Comparison of ENCODE assay signal across 20 cellular contexts in genomic region chr2:58204195-58204959, GRCh38. TPM values are rescaled to one million over a fixed set of nuclear protein-coding genes. Genes with fewer than 3 reads are reported as not detected.
DNase-seq lines count a peak whose midpoint lies in the region; ATAC-seq, FAIRE-seq and TF ChIP-seq lines count a peak whose summit lies in the region.
"Had no signal": no experiment of that assay in that cellular context is flagged by ENCODE, and none has a peak within 500 bp of the region (broad histone marks: within the 10 kb centered on the region; RNA-seq: fewer than 3 reads in every experiment).

No MANE protein-coding gene starts in this region.

- CTCF ChIA-PET in Panc1 (lab: Charles Lee): no interaction called here
- CTCF ChIA-PET in endothelial cell of umbilical vein (lab: Charles Lee): interaction anchor here (1.1 to 1.5 kb wide), 3 partner anchors 11 to 16 kb away, joined by 3 to 4 read pairs (median 4); no protein-coding TSS in a partner anchor

- FAIRE-seq in endothelial cell of umbilical vein (lab: Jason Lieb, UNC): no peak
- FAIRE-seq in pancreas (lab: Jason Lieb, UNC): no peak

- TF ChIP-seq POLR2A in endothelial cell of umbilical vein (IDR thresholded peaks at IDR 0.05; ENCODE audit: low read depth, low read length): no peak

- dilution Hi-C loops in endothelial cell of umbilical vein (cut with MboI; ENCODE audit: extremely low pct_ligation_motif_present, low sequenced_read_pairs): no loop called here

- DNase-seq in HCEC 1CT (peak; percentile 3), Panc1 (ENCODE audit: low read depth, low spot score) (peak; percentile 43), endothelial cell of umbilical vein (ENCODE audit: low read depth, low spot score) (peak; percentile 69), pancreas (no peak), amygdala (lab: John Stamatoyannopoulos, UW) (no peak), NCI-H1436 treated with DMSO at 0.1 percent for 48 hours (lab: John Stamatoyannopoulos, UW) (no peak), MV-4-11 (lab: John Stamatoyannopoulos, UW) (no peak)
- DNase-seq: activated CD4-positive, alpha-beta memory T cell treated with anti-CD3 and anti-CD28 coated beads, Interleukin-2, amount 10 ng/mL, durations not matched to agents 7 days and 5 days; activated naive CD4-positive, alpha-beta T cell treated with Interleukin-2 at 50 U/mL for 16 hours; anterior cingulate cortex; CD4-positive, alpha-beta memory T cell; effector memory CD4-positive, alpha-beta T cell; H7; NCI-H1694; NCI-H774; nephron progenitor cell; stimulated activated CD4-positive, alpha-beta T cell treated with anti-CD3 and anti-CD28 coated beads, Interleukin-2, amount 100 ng/mL, for 24 hours; stimulated activated naive CD4-positive, alpha-beta T cell treated with Interleukin-2 at 50 U/mL for 16 hours; thyroid gland had no signal

- TF ChIP-seq CTCF in Panc1 (IDR thresholded peaks at IDR 0.05) (no peak), endothelial cell of umbilical vein (IDR thresholded peaks at IDR 0.05; ENCODE audit: extremely low read depth in 1 of 2, insufficient read depth in 1 of 2, low read depth in 1 of 2, low read length in 2 of 2) (no peak), pancreas (IDR thresholded peaks at IDR 0.05) (no peak)

- no peaks in the 10 kb centered on the region for H4K20me1 ChIP-seq in endothelial cell of umbilical vein (replicated peaks; ENCODE audit: control insufficient read depth, extremely low read depth, insufficient read depth, low read length)

- intact Hi-C loops in Panc1 (cut with micrococcal nuclease; ENCODE audit: unreplicated experiment): no loop called here
- intact Hi-C loops in endothelial cell of umbilical vein (cut with micrococcal nuclease): loop anchor here (5.0 kb wide), 1 partner anchor 38 kb away; the partner anchor contains the start of gene FANCL
- intact Hi-C loops in pancreas (cut with DNase I): no loop called here

- H3K9me1 ChIP-seq in endothelial cell of umbilical vein (replicated peaks; ENCODE audit: control insufficient read depth, extremely low read depth, insufficient read depth, low read length): no peaks in the 10 kb centered on the region

- peaks cover 6% of the 10 kb centered on the region; the same call in 1 of the 2 replicates for H3K36me3 ChIP-seq in Panc1 (ENCODE audit: control insufficient read depth, insufficient read depth, low read length)
- H3K36me3 ChIP-seq in endothelial cell of umbilical vein (ENCODE audit: control insufficient read depth in 2 of 2, extremely low read depth in 1 of 2, insufficient read depth in 2 of 2, low read length in 2 of 2): no peaks in the 10 kb centered on the region
- H3K36me3 ChIP-seq in pancreas: no peaks in the 10 kb centered on the region
- H3K36me3 ChIP-seq: thyroid gland had no signal

- H2AFZ ChIP-seq in endothelial cell of umbilical vein (ENCODE audit: low read depth, low read length): no peak overlapping the region

- peak; percentile 95 for ATAC-seq in Panc1
- ATAC-seq in pancreas: peak in 3 of 4 donors; percentile 69 to 77 (median 69)
- ATAC-seq: WTC11 had no signal

- no peaks in the 10 kb centered on the region for H3K9me3 ChIP-seq in Panc1 (ENCODE audit: control insufficient read depth, insufficient read depth, low read depth, low read length)
- H3K9me3 ChIP-seq in endothelial cell of umbilical vein (replicated peaks; ENCODE audit: control insufficient read depth, insufficient read depth, low read length): no peaks in the 10 kb centered on the region
- H3K9me3 ChIP-seq in pancreas: no peaks in the 10 kb centered on the region
- H3K9me3 ChIP-seq: thyroid gland had no signal

- POLR2A ChIA-PET in Panc1 (lab: Charles Lee) (no interaction called here), endothelial cell of umbilical vein (lab: Charles Lee) (no interaction called here)

- H3K27ac ChIP-seq in Panc1 (ENCODE audit: low read length) (peak overlapping the region; percentile 34; the same call in 1 of the 2 replicates), endothelial cell of umbilical vein (ENCODE audit: insufficient read depth, low read depth, low read length) (no peak overlapping the region), pancreas (no peak overlapping the region)
- H3K27ac ChIP-seq: thyroid gland had no signal

- H3K4me3 ChIP-seq in Panc1 (ENCODE audit: low read depth in 2 of 2, low read length in 2 of 2): no peak overlapping the region
- no peak overlapping the region for H3K4me3 ChIP-seq in endothelial cell of umbilical vein (replicated peaks in 1 of 3; ENCODE audit: insufficient read depth in 1 of 3, low read depth in 1 of 3, low read length in 3 of 3)
- no peak overlapping the region for H3K4me3 ChIP-seq in pancreas
- H3K4me3 ChIP-seq: thyroid gland had no signal

- H3K79me2 ChIP-seq in endothelial cell of umbilical vein (ENCODE audit: control insufficient read depth, insufficient read depth, low read length): peaks cover 2% of the 10 kb centered on the region

- in situ Hi-C loops in Panc1 (cut with HindIII; ENCODE audit: low pct_unique_long_range_greater_than_20kb, low sequenced_read_pairs): no loop called here

- peak overlapping the region; percentile 43 for H3K4me2 ChIP-seq in endothelial cell of umbilical vein (ENCODE audit: insufficient read depth, low read length)

- no TSS peak for BruUV-seq in Panc1 (replicated peaks; lab: Mats Ljungman, UMichigan)
- no TSS peak for BruUV-seq in endothelial cell of umbilical vein (replicated peaks; lab: Mats Ljungman, UMichigan)

- no peak overlapping the region for H3K9ac ChIP-seq in endothelial cell of umbilical vein (replicated peaks; ENCODE audit: extremely low read depth, insufficient read depth, low read length)

- WGBS in pancreas, 2 donors: 58 to 64% methylated on average over 6 of the region's 6 CpGs

- H3K4me1 ChIP-seq in Panc1 (ENCODE audit: control insufficient read depth, insufficient read depth, low read length) (peaks cover 14% of the 10 kb centered on the region), endothelial cell of umbilical vein (ENCODE audit: control insufficient read depth, extremely low read depth, insufficient read depth, low read length) (peaks cover 12% of the 10 kb centered on the region), pancreas (peaks cover 8 to 28% (median 25%) of the 10 kb centered on the region in 3 donors)
- H3K4me1 ChIP-seq: thyroid gland had no signal

- H3K27me3 ChIP-seq in Panc1 (ENCODE audit: control insufficient read depth, insufficient read depth, low read length) (no peaks in the 10 kb centered on the region), endothelial cell of umbilical vein (ENCODE audit: control insufficient read depth in 2 of 2, insufficient read depth in 2 of 2, low read length in 2 of 2) (no peaks in the 10 kb centered on the region), pancreas (no peaks in the 10 kb centered on the region)
- H3K27me3 ChIP-seq: thyroid gland had no signal

TF ChIP-seq in endothelial cell of umbilical vein, 7 proteins besides CTCF, POLR2A, EP300 and RAD21:
- TF ChIP-seq GATA2 (IDR thresholded peaks at IDR 0.05; ENCODE audit: insufficient read depth, insufficient read length, low read depth, low read length): no peak
- no peak for TF ChIP-seq JUN (IDR thresholded peaks at IDR 0.05; ENCODE audit: borderline replicate concordance, insufficient read depth, insufficient read length, low read depth)
- TF ChIP-seq, protein P1, sequence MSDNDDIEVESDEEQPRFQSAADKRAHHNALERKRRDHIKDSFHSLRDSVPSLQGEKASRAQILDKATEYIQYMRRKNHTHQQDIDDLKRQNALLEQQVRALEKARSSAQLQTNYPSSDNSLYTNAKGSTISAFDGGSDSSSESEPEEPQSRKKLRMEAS (IDR thresholded peaks at IDR 0.05; ENCODE audit: insufficient read depth, insufficient read length): no peak
- TF ChIP-seq MYC (IDR thresholded peaks at IDR 0.05; ENCODE audit: low read depth, low read length): no peak
- TF ChIP-seq EZH2 (IDR thresholded peaks at IDR 0.05; ENCODE audit: borderline replicate concordance, low read depth, low read length, severe bottlenecking): no peak
- no peak for TF ChIP-seq FOS (IDR thresholded peaks at IDR 0.05; ENCODE audit: borderline replicate concordance, insufficient read depth, low read length)
- TF ChIP-seq POLR2AphosphoS5 (IDR thresholded peaks at IDR 0.05; ENCODE audit: insufficient read depth, low read depth, low read length): no peak

RNA-seq across cellular contexts. Expression of gene FANCL, which starts 36.7 kb away (rescaled TPM):
- 25.7 TPM for total RNA-seq in Panc1 (2021; ENCODE audit: unreplicated experiment)
- 13.9 TPM for polyA plus RNA-seq in Panc1 (2012; ENCODE audit: insufficient read length)
- total RNA-seq in endothelial cell of umbilical vein: 15.8 and 16.7 TPM in 2 replicates
- polyA plus RNA-seq in endothelial cell of umbilical vein: 5.8 and 10.3 TPM in 2 replicates
- 13.7 and 15.8 TPM in 2 replicates for polyA plus RNA-seq in endothelial cell of umbilical vein (2011; cell fraction: cytosol; rRNA removed)
- 37.3 and 54.2 TPM in 2 replicates for polyA plus RNA-seq in endothelial cell of umbilical vein (2011; cell fraction: nucleus; rRNA removed)
- 12.9 and 18.2 TPM in 2 replicates for polyA plus RNA-seq in endothelial cell of umbilical vein (2012)
- polyA minus RNA-seq in endothelial cell of umbilical vein: 9.5 and 9.8 TPM in 2 replicates
- 28.7 TPM for polyA minus RNA-seq in endothelial cell of umbilical vein (2011; cell fraction: cytosol; rRNA and poly(A)+ RNA removed)
- polyA minus RNA-seq in endothelial cell of umbilical vein (2011; cell fraction: nucleus; rRNA and poly(A)+ RNA removed): 34.7 and 44.4 TPM in 2 replicates
- 10 to 100 TPM in 4 of 6 donors, 1 to 10 TPM in 2; 9.0 to 15.9 (median 11.2) TPM for total RNA-seq in pancreas
- 10 to 100 TPM; 20.9 to 25.8 TPM for polyA plus RNA-seq in pancreas

Comparison
In these comparisons a context has a peak if more than half of its experiments do, and no peak if none do; other contexts are left out.
1. DNase-seq: peak in HCEC 1CT (single experiment), Panc1 (single experiment) and endothelial cell of umbilical vein (single experiment); none in pancreas (0 of 6), amygdala (0 of 56), NCI-H1436 treated with DMSO at 0.1 percent for 48 hours (single experiment) and MV-4-11 (single experiment).